In the genomic region with DNA sequence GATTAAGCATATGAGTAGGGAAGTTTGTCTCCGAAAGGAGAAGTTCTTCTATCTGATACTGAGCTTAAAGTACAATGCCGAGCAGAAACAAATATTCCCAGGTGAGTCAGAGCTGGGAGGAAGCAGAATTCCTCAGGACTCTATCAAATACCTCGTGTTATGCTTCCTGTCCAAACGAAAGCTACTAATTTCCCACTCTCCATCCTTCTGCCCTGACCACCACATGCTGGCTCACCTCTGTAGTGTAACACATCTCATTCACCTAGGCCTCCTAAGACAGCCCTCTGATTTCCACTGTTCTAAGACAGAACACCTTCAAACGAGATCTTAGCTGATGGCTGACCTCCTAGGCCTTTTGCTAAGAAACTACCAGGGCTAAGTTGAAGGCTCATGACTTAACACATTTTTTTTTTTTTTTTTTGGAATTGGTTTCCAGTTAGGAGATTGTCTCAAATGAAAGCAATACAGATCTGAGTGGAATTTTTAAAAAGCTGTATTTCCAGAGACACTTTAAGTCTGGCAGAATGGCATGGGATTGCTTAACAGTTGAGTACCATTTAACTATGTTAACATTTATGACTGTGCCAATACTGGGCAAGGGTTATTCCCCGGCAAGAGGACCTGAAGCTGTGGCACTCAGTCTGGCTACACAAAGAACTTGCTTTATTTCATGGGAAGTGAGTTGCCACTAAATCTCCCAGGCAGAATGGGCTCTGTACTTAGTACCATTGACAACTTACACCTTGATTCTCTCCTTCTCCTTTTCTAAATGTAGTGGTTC, we compare ENCODE assay signal across 1 cellular context.
TF ChIP-seq lines count a peak whose summit lies in the region.

No MANE protein-coding gene starts in this region.

TF ChIP-seq in liver, 16 proteins besides CTCF, POLR2A, EP300 and RAD21 (continued from another document):
- peak; percentile 40 for TF ChIP-seq YY1 (IDR thresholded peaks at IDR 0.05)
- no peak for TF ChIP-seq TAF1 (conservative IDR thresholded peaks at IDR 0.05)
- TF ChIP-seq SP1 (IDR thresholded peaks at IDR 0.05), result peak; percentile 29
